1 cellular context compared by ENCODE assay signal in the genomic region with DNA sequence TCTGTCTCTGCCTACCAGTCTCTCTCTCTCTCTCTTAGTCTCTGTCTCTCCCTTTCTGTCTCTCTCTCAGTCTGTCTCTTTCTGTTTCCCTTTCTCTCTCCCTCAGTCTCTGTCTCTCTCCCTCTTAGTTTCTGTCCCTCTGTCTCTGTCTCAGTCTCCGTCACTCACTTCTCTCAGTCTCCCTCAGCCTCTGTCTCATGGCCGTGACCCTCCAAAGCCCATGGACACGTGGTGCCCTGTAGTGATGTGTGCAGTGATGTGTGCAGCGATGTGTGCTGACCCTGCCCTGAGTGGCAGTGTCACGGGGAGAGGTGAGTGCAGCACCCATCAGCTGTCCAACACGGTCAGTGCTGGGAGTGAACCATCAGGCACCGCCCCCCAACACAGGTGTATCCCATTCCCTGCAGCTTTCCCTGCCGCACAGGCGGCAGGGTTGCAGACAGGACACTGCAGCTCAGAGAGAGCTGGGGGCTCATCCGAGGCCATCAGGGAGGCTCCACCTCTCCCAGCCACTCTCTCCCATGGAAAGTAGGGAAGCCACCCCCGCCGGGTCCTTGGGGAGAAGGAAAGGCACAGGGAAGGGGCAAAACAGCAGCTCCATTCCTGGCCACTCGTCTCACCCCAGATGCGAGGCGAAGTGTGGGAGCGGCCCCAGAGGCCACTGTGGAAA.
TF ChIP-seq lines count a peak whose summit lies in the region.

No MANE protein-coding gene starts in this region.

TF ChIP-seq in K562, 482 proteins besides CTCF, POLR2A, EP300 and RAD21:
- TF ChIP-seq, protein P1, sequence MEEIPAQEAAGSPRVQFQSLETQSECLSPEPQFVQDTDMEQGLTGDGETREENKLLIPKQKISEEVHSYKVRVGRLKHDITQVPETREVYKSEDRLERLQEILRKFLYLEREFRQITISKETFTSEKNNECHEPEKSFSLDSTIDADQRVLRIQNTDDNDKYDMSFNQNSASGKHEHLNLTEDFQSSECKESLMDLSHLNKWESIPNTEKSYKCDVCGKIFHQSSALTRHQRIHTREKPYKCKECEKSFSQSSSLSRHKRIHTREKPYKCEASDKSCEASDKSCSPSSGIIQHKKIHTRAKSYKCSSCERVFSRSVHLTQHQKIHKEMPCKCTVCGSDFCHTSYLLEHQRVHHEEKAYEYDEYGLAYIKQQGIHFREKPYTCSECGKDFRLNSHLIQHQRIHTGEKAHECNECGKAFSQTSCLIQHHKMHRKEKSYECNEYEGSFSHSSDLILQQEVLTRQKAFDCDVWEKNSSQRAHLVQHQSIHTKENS (CRISPR knock-in tag; IDR thresholded peaks at IDR 0.05) = no peak
- TF ChIP-seq, protein P2, sequence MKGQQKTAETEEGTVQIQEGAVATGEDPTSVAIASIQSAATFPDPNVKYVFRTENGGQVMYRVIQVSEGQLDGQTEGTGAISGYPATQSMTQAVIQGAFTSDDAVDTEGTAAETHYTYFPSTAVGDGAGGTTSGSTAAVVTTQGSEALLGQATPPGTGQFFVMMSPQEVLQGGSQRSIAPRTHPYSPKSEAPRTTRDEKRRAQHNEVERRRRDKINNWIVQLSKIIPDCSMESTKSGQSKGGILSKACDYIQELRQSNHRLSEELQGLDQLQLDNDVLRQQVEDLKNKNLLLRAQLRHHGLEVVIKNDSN (CRISPR knock-in tag; IDR thresholded peaks at IDR 0.05) = peak; percentile 42; the same call in 1 of the 2 replicates
TF ChIP-seq in K562: peak in this region for 1.
